ENCODE assay signal across 1 cellular context in the genomic region with DNA sequence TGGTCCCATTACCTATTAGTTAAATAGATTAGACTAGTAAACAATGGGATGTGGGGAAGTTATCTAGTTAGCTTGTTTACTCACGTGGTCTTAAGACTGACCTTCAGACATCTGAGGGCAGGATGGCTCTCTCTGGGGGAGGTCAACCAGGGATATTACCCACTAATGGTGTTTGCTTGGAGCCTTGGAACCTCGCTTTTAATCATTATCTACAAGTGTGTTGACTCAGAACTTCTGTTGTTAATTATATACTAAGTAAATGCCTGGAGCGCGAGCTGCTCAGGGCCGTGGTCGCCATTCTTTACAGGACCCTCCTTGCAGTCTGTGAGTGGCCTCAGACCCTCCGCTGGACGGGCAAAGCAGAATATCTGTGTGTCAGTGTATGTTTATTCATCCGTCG.
A peak's percentile ranks its signal among the peaks of the same experiment; 100 is the strongest.
TF ChIP-seq lines count a peak whose summit lies in the region.

No MANE protein-coding gene starts in this region.

TF ChIP-seq in HepG2, 621 proteins besides CTCF, POLR2A, EP300 and RAD21 (continued from another document):
- TF ChIP-seq ZBTB7A (CRISPR knock-in tag; IDR thresholded peaks at IDR 0.05) (no peak), RXRB (CRISPR knock-in tag; IDR thresholded peaks at IDR 0.05; ENCODE audit: borderline replicate concordance) (peak; percentile 65), SAP130 (CRISPR knock-in tag; IDR thresholded peaks at IDR 0.05; ENCODE audit: low read depth) (no peak), ZBTB1 (CRISPR knock-in tag; IDR thresholded peaks at IDR 0.05; ENCODE audit: borderline replicate concordance) (no peak), BRCA1 (CRISPR knock-in tag; IDR thresholded peaks at IDR 0.05) (no peak), SOX6 (IDR thresholded peaks at IDR 0.05) (no peak), SOX6 (CRISPR knock-in tag; IDR thresholded peaks at IDR 0.05) (peak; percentile 88), REXO4 (CRISPR knock-in tag; IDR thresholded peaks at IDR 0.05; ENCODE audit: borderline replicate concordance) (no peak), NFE2 (CRISPR knock-in tag; IDR thresholded peaks at IDR 0.05) (no peak), ZNF280B (CRISPR knock-in tag; IDR thresholded peaks at IDR 0.05; ENCODE audit: borderline replicate concordance) (no peak), ZNF530 (CRISPR knock-in tag; IDR thresholded peaks at IDR 0.05; ENCODE audit: low read depth) (no peak), CREB1 (IDR thresholded peaks at IDR 0.05) (no peak), CREB1 (CRISPR knock-in tag; IDR thresholded peaks at IDR 0.05) (no peak), NFE2L2 (IDR thresholded peaks at IDR 0.05; ENCODE audit: low read length) (no peak), NR2F6 (IDR thresholded peaks at IDR 0.05) (peak; percentile 87), NR2F6 (CRISPR knock-in tag; IDR thresholded peaks at IDR 0.05) (peak; percentile 70)
- TF ChIP-seq, protein P1, sequence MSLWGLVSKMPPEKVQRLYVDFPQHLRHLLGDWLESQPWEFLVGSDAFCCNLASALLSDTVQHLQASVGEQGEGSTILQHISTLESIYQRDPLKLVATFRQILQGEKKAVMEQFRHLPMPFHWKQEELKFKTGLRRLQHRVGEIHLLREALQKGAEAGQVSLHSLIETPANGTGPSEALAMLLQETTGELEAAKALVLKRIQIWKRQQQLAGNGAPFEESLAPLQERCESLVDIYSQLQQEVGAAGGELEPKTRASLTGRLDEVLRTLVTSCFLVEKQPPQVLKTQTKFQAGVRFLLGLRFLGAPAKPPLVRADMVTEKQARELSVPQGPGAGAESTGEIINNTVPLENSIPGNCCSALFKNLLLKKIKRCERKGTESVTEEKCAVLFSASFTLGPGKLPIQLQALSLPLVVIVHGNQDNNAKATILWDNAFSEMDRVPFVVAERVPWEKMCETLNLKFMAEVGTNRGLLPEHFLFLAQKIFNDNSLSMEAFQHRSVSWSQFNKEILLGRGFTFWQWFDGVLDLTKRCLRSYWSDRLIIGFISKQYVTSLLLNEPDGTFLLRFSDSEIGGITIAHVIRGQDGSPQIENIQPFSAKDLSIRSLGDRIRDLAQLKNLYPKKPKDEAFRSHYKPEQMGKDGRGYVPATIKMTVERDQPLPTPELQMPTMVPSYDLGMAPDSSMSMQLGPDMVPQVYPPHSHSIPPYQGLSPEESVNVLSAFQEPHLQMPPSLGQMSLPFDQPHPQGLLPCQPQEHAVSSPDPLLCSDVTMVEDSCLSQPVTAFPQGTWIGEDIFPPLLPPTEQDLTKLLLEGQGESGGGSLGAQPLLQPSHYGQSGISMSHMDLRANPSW (CRISPR knock-in tag; IDR thresholded peaks at IDR 0.05; ENCODE audit: borderline replicate concordance), result no peak
- TF ChIP-seq, protein P2, sequence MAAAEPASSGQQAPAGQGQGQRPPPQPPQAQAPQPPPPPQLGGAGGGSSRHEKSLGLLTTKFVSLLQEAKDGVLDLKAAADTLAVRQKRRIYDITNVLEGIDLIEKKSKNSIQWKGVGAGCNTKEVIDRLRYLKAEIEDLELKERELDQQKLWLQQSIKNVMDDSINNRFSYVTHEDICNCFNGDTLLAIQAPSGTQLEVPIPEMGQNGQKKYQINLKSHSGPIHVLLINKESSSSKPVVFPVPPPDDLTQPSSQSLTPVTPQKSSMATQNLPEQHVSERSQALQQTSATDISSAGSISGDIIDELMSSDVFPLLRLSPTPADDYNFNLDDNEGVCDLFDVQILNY (CRISPR knock-in tag; conservative IDR thresholded peaks at IDR 0.05), result no peak
